In the genomic region with DNA sequence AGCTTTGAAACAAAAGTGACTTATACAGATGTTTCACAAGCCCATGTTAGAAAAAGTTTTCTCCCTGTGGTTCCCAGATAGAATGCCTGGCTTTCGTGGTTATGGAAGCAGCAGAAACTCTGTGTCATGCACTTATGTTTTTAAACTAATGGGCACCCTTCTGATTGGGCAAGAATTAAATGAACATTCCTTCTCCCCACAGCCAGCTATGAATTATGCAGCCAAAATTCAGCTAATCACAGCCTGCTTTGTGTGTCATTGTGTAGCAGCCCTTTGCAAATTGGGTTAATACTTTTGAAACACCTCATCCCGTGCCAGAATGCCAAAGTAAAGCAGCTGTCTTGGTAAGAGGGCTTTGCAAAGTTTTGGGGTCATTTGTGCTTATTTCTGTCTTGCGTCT, we compare ENCODE assay signal across 22 cellular contexts. TPM values are rescaled to one million over a fixed set of nuclear protein-coding genes. Genes with fewer than 3 reads are reported as not detected.
A peak's percentile ranks its signal among the peaks of the same experiment; 100 is the strongest.
DNase-seq lines count a peak whose midpoint lies in the region; ATAC-seq and TF ChIP-seq lines count a peak whose summit lies in the region.
"Had no signal": no experiment of that assay in that cellular context is flagged by ENCODE, and none has a peak within 500 bp of the region (broad histone marks: within the 10 kb centered on the region; RNA-seq: fewer than 3 reads in every experiment).

No MANE protein-coding gene starts in this region.

- peaks cover 13% of the 10 kb centered on the region for H3K4me1 Mint-ChIP-seq in activated T-helper 17 cell treated with anti-CD3 and anti-CD28 coated beads, Interleukin-2, amount 50 U/mL, for 72 hours
- H3K4me1 Mint-ChIP-seq: CD14-positive monocyte had no signal

- intact Hi-C loops in esophagus muscularis mucosa (cut with DNase I), result no loop called here

- peaks cover 3% of the 10 kb centered on the region for H3K9me3 Mint-ChIP-seq in activated T-helper 17 cell treated with anti-CD3 and anti-CD28 coated beads, Interleukin-2, amount 50 U/mL, for 72 hours

- H3K4me3 Mint-ChIP-seq in activated T-helper 17 cell treated with anti-CD3 and anti-CD28 coated beads, Interleukin-2, amount 50 U/mL, for 72 hours, result no peak overlapping the region
- H3K4me3 Mint-ChIP-seq: CD14-positive monocyte, nephron had no signal

- CTCF ChIA-PET in RWPE1 (lab: Yijun Ruan, JAX), result no interaction called here

- POLR2A ChIA-PET in RWPE1 (lab: Yijun Ruan, JAX; ENCODE audit: low non-redundant PET), result no interaction called here

- TF ChIP-seq CTCF in RWPE1 (conservative IDR thresholded peaks at IDR 0.05; ENCODE audit: low read depth) (no peak), esophagus muscularis mucosa (IDR thresholded peaks at IDR 0.05) (no peak)

- TF ChIP-seq POLR2A in esophagus muscularis mucosa (IDR thresholded peaks at IDR 0.05; ENCODE audit: low read depth), result no peak

- H3K27me3 Mint-ChIP-seq in activated T-helper 17 cell treated with anti-CD3 and anti-CD28 coated beads, Interleukin-2, amount 50 U/mL, for 72 hours, result no peaks in the 10 kb centered on the region

- H3K9me3 ChIP-seq in esophagus muscularis mucosa, result no peaks in the 10 kb centered on the region
- H3K9me3 ChIP-seq: right atrium auricular region, SJSA1 had no signal

- no peak overlapping the region for H3K27ac Mint-ChIP-seq in activated T-helper 17 cell treated with anti-CD3 and anti-CD28 coated beads, Interleukin-2, amount 50 U/mL, for 72 hours
- H3K27ac Mint-ChIP-seq: CD14-positive monocyte, nephron had no signal

- DNase-seq in Daoy (ENCODE audit: low read depth) (peak; percentile 64), RWPE1 (ENCODE audit: low spot score) (peak; percentile 25), esophagus muscularis mucosa (ENCODE audit: extremely low spot score) (peak; percentile 55), myocyte (ENCODE audit: low read depth) (peak; percentile 69)
- DNase-seq in activated naive CD4-positive, alpha-beta T cell treated with Interleukin-2 at 50 U/mL for 16 hours, result no peak
- DNase-seq: activated naive CD4-positive, alpha-beta T cell; cortex of kidney; DND-41; GOT3; NCI-H2081 treated with DMSO at 0.1 percent for 48 hours; NK-92 treated with Interleukin-12 subunit alpha and Interleukin-12 subunit beta, amount 100 ng/mL, for 24 hours; stimulated activated CD4-positive, alpha-beta T cell treated with anti-CD3 and anti-CD28 coated beads, Interleukin-4, amount 100 ng/mL, for 24 hours; stimulated activated naive CD4-positive, alpha-beta T cell had no signal

- H3K36me3 ChIP-seq in esophagus muscularis mucosa, result peaks cover 0 to 29% (median 18%) of the 10 kb centered on the region in 4 donors

- H3K36me3 Mint-ChIP-seq in activated T-helper 17 cell treated with anti-CD3 and anti-CD28 coated beads, Interleukin-2, amount 50 U/mL, for 72 hours (ENCODE audit: low read depth), result peaks cover 41% of the 10 kb centered on the region

- WGBS in esophagus muscularis mucosa, result 74% methylated on average over 3 of the region's 3 CpGs

- no peak overlapping the region for H3K27ac ChIP-seq in RWPE1
- H3K27ac ChIP-seq in esophagus muscularis mucosa (replicated peaks in 1 of 4), result no peak overlapping the region
- H3K27ac ChIP-seq: right atrium auricular region, SJSA1, VCaP had no signal

- no peak for ATAC-seq in activated T-helper 17 cell treated with anti-CD3 and anti-CD28 coated beads, Interleukin-2, amount 50 U/mL, for 72 hours (replicated peaks)
- ATAC-seq in GM21528 (IDR thresholded peaks at IDR 0.05; ENCODE audit: low FRiP score, unreplicated experiment) (no peak), GM19035 (IDR thresholded peaks at IDR 0.05; ENCODE audit: unreplicated experiment) (no peak)
- ATAC-seq: left lobe of liver had no signal

- H3K27me3 ChIP-seq in esophagus muscularis mucosa, result no peaks in the 10 kb centered on the region
- H3K27me3 ChIP-seq: right atrium auricular region, SJSA1 had no signal

- H3K4me3 ChIP-seq in esophagus muscularis mucosa, result no peak overlapping the region
- H3K4me3 ChIP-seq: right atrium auricular region, SJSA1 had no signal

- H3K4me1 ChIP-seq in esophagus muscularis mucosa, result peaks cover 0 to 20% (median 17%) of the 10 kb centered on the region in 4 donors
- H3K4me1 ChIP-seq: right atrium auricular region, SJSA1 had no signal

- no peak for TF ChIP-seq EP300 in esophagus muscularis mucosa (IDR thresholded peaks at IDR 0.05)

RNA-seq across cellular contexts. Expression of gene PANX1, which starts 46.9 kb away (rescaled TPM):
- total RNA-seq in Daoy (2014; rRNA removed; shearing (Covaris generic)), result 47.4 and 50.3 TPM in 2 replicates
- total RNA-seq in esophagus muscularis mucosa (10 to 100 TPM; 25.7 to 35.6 (median 29.7) TPM), myocyte (58.4 and 63.1 TPM in 2 replicates)
- polyA plus RNA-seq in myocyte (2012), result 15.7 TPM
- 10 to 100 TPM in 1 of 2 donors, 1 to 10 TPM in 1; 9.6 to 16.5 TPM for total RNA-seq in activated T-helper 17 cell treated with anti-CD3 and anti-CD28 coated beads, Interleukin-2, amount 50 U/mL, for 72 hours
